21 cellular contexts compared by ENCODE assay signal in the genomic region with DNA sequence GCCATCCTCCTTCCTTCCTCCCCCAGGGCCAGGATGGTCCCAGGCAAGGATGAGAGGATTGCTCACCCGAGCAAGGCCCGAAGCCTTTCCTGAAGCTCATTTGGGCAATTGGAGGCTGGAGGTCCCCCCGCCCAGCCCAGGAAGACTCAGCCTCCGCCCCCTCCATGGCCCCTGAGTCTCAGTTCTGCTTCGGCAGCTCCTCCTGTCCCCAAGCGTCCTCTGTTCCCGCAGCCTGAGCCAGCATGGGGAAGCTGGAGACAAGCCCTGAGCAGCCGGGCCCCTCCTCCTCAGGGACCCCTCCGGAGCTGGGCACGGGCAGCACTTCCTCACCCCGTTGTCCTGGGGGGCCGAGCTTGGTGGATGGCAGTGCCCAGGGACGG. TPM values are rescaled to one million over a fixed set of nuclear protein-coding genes. Genes with fewer than 3 reads are reported as not detected.
DNase-seq lines count a peak whose midpoint lies in the region; ATAC-seq, FAIRE-seq and TF ChIP-seq lines count a peak whose summit lies in the region.
"Had no signal": no experiment of that assay in that cellular context is flagged by ENCODE, and none has a peak within 500 bp of the region (broad histone marks: within the 10 kb centered on the region; RNA-seq: fewer than 3 reads in every experiment).

No MANE protein-coding gene starts in this region.

- no peak overlapping the region for H4K8ac ChIP-seq in H1 (ENCODE audit: extremely low read depth, insufficient read depth, low read length)

- H3K4me2 ChIP-seq in H1 (ENCODE audit: insufficient read depth in 1 of 2, low read depth in 2 of 2, low read length in 2 of 2): no peak overlapping the region

- H2BK120ac ChIP-seq in H1 (replicated peaks; ENCODE audit: low read depth, low read length): no peak overlapping the region

- no peak for TF ChIP-seq RAD21 in H1 (IDR thresholded peaks at IDR 0.05 in 1 of 2, conservative IDR thresholded peaks at IDR 0.05 in 1 of 2; ENCODE audit: low read depth in 2 of 2, low read length in 2 of 2)

- peaks cover 66% of the 10 kb centered on the region for H3K27me3 Mint-ChIP-seq in CD4-positive, CD25-positive, alpha-beta regulatory T cell

- POLR2A ChIA-PET in GM10248 (lab: Yijun Ruan, JAX): interaction anchor here (1.1 to 1.9 kb wide), 3 partner anchors 28 to 32 kb away, joined by 3 to 8 read pairs (median 8); a partner anchor contains a TSS
- POLR2A ChIA-PET in H1 (lab: Charles Lee; ENCODE audit: partially characterized antibody): interaction anchor here (1.0 to 2.4 kb wide), 4 partner anchors 13 to 40 kb away, joined by 3 to 7 read pairs (median 5); a partner anchor contains a TSS

- H2BK15ac ChIP-seq in H1 (ENCODE audit: low read length): no peak overlapping the region; the same call in 1 of the 2 replicates

- no peak overlapping the region for H2BK20ac ChIP-seq in H1 (ENCODE audit: low read length)

- no peaks in the 10 kb centered on the region for H3K36me3 Mint-ChIP-seq in CD4-positive, CD25-positive, alpha-beta regulatory T cell
- H3K36me3 Mint-ChIP-seq: type B pancreatic cell had no signal

- TF ChIP-seq POLR2A in H1 (IDR thresholded peaks at IDR 0.05; ENCODE audit: control extremely low read depth in 1 of 2, low read depth in 2 of 2, low read length in 2 of 2) (no peak), gastrocnemius medialis (IDR thresholded peaks at IDR 0.05) (no peak)

- no peak overlapping the region for H2AFZ ChIP-seq in H1 (ENCODE audit: low read length)
- H2AFZ ChIP-seq: GM23248, parathyroid adenoma had no signal

- H3K4me3 Mint-ChIP-seq in CD4-positive, CD25-positive, alpha-beta regulatory T cell: peak overlapping the region in 1 of 4 donors; percentile 92
- H3K4me3 Mint-ChIP-seq: type B pancreatic cell had no signal

- H4K91ac ChIP-seq in H1 (replicated peaks; ENCODE audit: insufficient read length, low read length): no peak overlapping the region

- peak overlapping the region; percentile 75; the same call in 1 of the 2 replicates for H2BK12ac ChIP-seq in H1 (ENCODE audit: low read depth, low read length)

- no peak overlapping the region for H3K56ac ChIP-seq in H1 (replicated peaks; ENCODE audit: insufficient read length, low read depth, low read length)

- TF ChIP-seq CTCF in GM10248 (IDR thresholded peaks at IDR 0.05; ENCODE audit: control extremely low read depth, extremely low read depth, low read depth, missing control alignments) (no peak), H1 (IDR thresholded peaks at IDR 0.05; ENCODE audit: control extremely low read depth in 1 of 3, insufficient read depth in 1 of 3, low read depth in 1 of 3, low read length in 3 of 3) (no peak), gastrocnemius medialis (IDR thresholded peaks at IDR 0.05 in 4 of 5, conservative IDR thresholded peaks at IDR 0.05 in 1 of 5) (no peak)

- intact Hi-C loops in gastrocnemius medialis (cut with DNase I; ENCODE audit: low total_unique reads) (no loop called here), posterior vena cava (cut with DNase I) (no loop called here)

- peaks cover 5 to 40% (median 23%) of the 10 kb centered on the region in 4 donors for H3K4me1 Mint-ChIP-seq in CD4-positive, CD25-positive, alpha-beta regulatory T cell

- H4K20me1 ChIP-seq in H1 (replicated peaks in 1 of 2; ENCODE audit: control insufficient read depth in 1 of 2, insufficient read depth in 2 of 2, low read length in 2 of 2): peaks cover 0 to 2% of the 10 kb centered on the region in 2 experiments

- H3K27ac Mint-ChIP-seq in CD4-positive, CD25-positive, alpha-beta regulatory T cell: peak overlapping the region in 2 of 3 donors; percentile 85 to 87
- H3K27ac Mint-ChIP-seq: type B pancreatic cell had no signal

- H3K9ac ChIP-seq in H1 (replicated peaks in 1 of 4; ENCODE audit: extremely low read depth in 1 of 4, low read depth in 3 of 4, low read length in 3 of 4): no peak overlapping the region
- H3K9ac ChIP-seq: GM23248, parathyroid adenoma had no signal

- no peaks in the 10 kb centered on the region for H3K79me2 ChIP-seq in H1 (ENCODE audit: control insufficient read depth in 1 of 2, insufficient read depth in 2 of 2, low read length in 2 of 2)
- H3K79me2 ChIP-seq: parathyroid adenoma had no signal

- no peak for TF ChIP-seq EP300 in H1 (IDR thresholded peaks at IDR 0.05; ENCODE audit: borderline replicate concordance in 1 of 2, low read depth in 2 of 2, low read length in 2 of 2)

- no peak overlapping the region for H3K4me3 ChIP-seq in CD4-positive, CD25-positive, alpha-beta regulatory T cell (ENCODE audit: low read depth, low read length)
- H3K4me3 ChIP-seq in H1 (ENCODE audit: extremely low read depth in 1 of 4, insufficient read depth in 2 of 4, low read depth in 3 of 4, low read length in 4 of 4): no peak overlapping the region
- H3K4me3 ChIP-seq in gastrocnemius medialis: no peak overlapping the region
- H3K4me3 ChIP-seq: GM23248, K562, left lung had no signal

- H3K14ac ChIP-seq in H1 (ENCODE audit: insufficient read length): no peak overlapping the region

- no peaks in the 10 kb centered on the region for H3K36me3 ChIP-seq in CD4-positive, CD25-positive, alpha-beta regulatory T cell (ENCODE audit: control insufficient read depth, insufficient read depth, low read length)
- H3K36me3 ChIP-seq in H1 (ENCODE audit: control insufficient read depth in 2 of 4, insufficient read depth in 4 of 4, low read length in 3 of 4) (no peaks in the 10 kb centered on the region), gastrocnemius medialis (no peaks in the 10 kb centered on the region)
- H3K36me3 ChIP-seq: left lung had no signal

- H4K5ac ChIP-seq in H1 (ENCODE audit: insufficient read length, low read depth, low read length): no peak overlapping the region

- no peak for ATAC-seq in CD4-positive, CD25-positive, alpha-beta regulatory T cell (ENCODE audit: low read depth in 2 of 2)
- ATAC-seq in gastrocnemius medialis: no peak
- ATAC-seq in HG02588 (IDR thresholded peaks at IDR 0.05; ENCODE audit: unreplicated experiment): no peak
- ATAC-seq: foreskin keratinocyte, left lung had no signal

- H3K4me1 ChIP-seq in CD4-positive, CD25-positive, alpha-beta regulatory T cell (ENCODE audit: control insufficient read depth, insufficient read depth, low read length, poor library complexity, severe bottlenecking): peaks cover 44% of the 10 kb centered on the region
- H3K4me1 ChIP-seq in H1 (replicated peaks in 1 of 4; ENCODE audit: control insufficient read depth in 3 of 4, insufficient read depth in 4 of 4, low read length in 3 of 4) (peaks cover 2 to 33% (median 15%) of the 10 kb centered on the region in 4 experiments), gastrocnemius medialis (no peaks in the 10 kb centered on the region)
- H3K4me1 ChIP-seq: foreskin keratinocyte, left lung, parathyroid adenoma had no signal

- H3K27me3 ChIP-seq in CD4-positive, CD25-positive, alpha-beta regulatory T cell (ENCODE audit: control insufficient read depth, insufficient read depth, low read length): peaks cover 21% of the 10 kb centered on the region
- peaks cover 0 to 22% (median 10%) of the 10 kb centered on the region in 4 experiments; a peak in 6 of 7 replicates for H3K27me3 ChIP-seq in H1 (replicated peaks in 1 of 4; ENCODE audit: control insufficient read depth in 3 of 4, extremely low read depth in 1 of 4, insufficient read depth in 3 of 4, low read length in 3 of 4)
- H3K27me3 ChIP-seq in gastrocnemius medialis: peaks cover 77 to 98% (median 90%) of the 10 kb centered on the region in 3 donors

- H3K9me3 ChIP-seq in CD4-positive, CD25-positive, alpha-beta regulatory T cell (ENCODE audit: control insufficient read depth in 2 of 2, low read length in 2 of 2): no peaks in the 10 kb centered on the region
- H3K9me3 ChIP-seq in H1 (ENCODE audit: insufficient read depth in 2 of 2, low read depth in 1 of 2, low read length in 1 of 2): no peaks in the 10 kb centered on the region
- H3K9me3 ChIP-seq in gastrocnemius medialis: no peaks in the 10 kb centered on the region
- H3K9me3 ChIP-seq: left lung had no signal

- in situ Hi-C loops in gastrocnemius medialis (cut with MboI; ENCODE audit: low sequenced_read_pairs in 4 of 4): no loop called here

- 89% methylated on average over 5 of the region's 13 CpGs; no CpG with 5 or more reads in 1 of the 2 experiments for WGBS in H1 (ENCODE audit: extremely low coverage in 1 of 2, insufficient coverage in 1 of 2, insufficient read length in 1 of 2, insufficient replicate concordance in 2 of 2, low coverage in 1 of 2, low lambda C conversion rate in 2 of 2, missing lambda C conversion rate in 1 of 2), 2 experiments

- no peak overlapping the region for H3K18ac ChIP-seq in H1 (ENCODE audit: extremely low read depth, low read length)

- H3K27ac ChIP-seq in CD4-positive, CD25-positive, alpha-beta regulatory T cell (ENCODE audit: insufficient read depth, low read length, poor library complexity, severe bottlenecking): no peak overlapping the region
- no peak overlapping the region for H3K27ac ChIP-seq in H1 (ENCODE audit: low read depth, low read length)
- no peak overlapping the region for H3K27ac ChIP-seq in gastrocnemius medialis
- H3K27ac ChIP-seq: foreskin keratinocyte, GM23248, left lung, parathyroid adenoma had no signal

- DNase-seq in CD4-positive, CD25-positive, alpha-beta regulatory T cell: no peak
- DNase-seq in GM10248 (ENCODE audit: extremely low spot score) (peak; percentile 59), NOMO-1 treated with DMSO at 0.1 percent for 48 hours (lab: John Stamatoyannopoulos, UW; ENCODE audit: unreplicated experiment) (peak; percentile 51), H1 (ENCODE audit: low read depth in 1 of 2, low spot score in 2 of 2) (no peak), gastrocnemius medialis (no peak), posterior vena cava (ENCODE audit: low spot score) (no peak), AG08396 (ENCODE audit: low spot score) (no peak)
- DNase-seq: activated effector memory CD4-positive, alpha-beta T cell treated with Interleukin-2 at 50 U/mL for 16 hours; aorta; DMS79 treated with DMSO at 0.1 percent for 48 hours; foreskin keratinocyte; GM23248; left lung; NCI-H2227 treated with DMSO at 0.1 percent for 48 hours; NK-92 treated with Interleukin-12 subunit alpha and Interleukin-12 subunit beta, amount 100 ng/mL, for 24 hours had no signal

- no peak overlapping the region for H3K4ac ChIP-seq in H1 (replicated peaks; ENCODE audit: insufficient read length, low read depth, low read length)

- CTCF ChIA-PET in GM10248 (lab: Yijun Ruan, JAX) (interaction anchor here (1.1 to 4.4 kb wide), 9 partner anchors 8 to 245 kb away, joined by 3 to 18 read pairs (median 6); a partner anchor contains a TSS), H1 (lab: Charles Lee; ENCODE audit: partially characterized antibody) (interaction anchor here (0.6 to 2.2 kb wide), 8 partner anchors 13 to 245 kb away, joined by 3 to 10 read pairs (median 4); a partner anchor contains a TSS)

- peak overlapping the region; percentile 52; the same call in 1 of the 2 replicates for H2BK5ac ChIP-seq in H1 (ENCODE audit: low read depth, low read length)

- H3K79me1 ChIP-seq in H1 (ENCODE audit: low read depth, low read length): no peaks in the 10 kb centered on the region

- H3K23ac ChIP-seq in H1 (ENCODE audit: insufficient read length): no peak overlapping the region

- no peak overlapping the region for H2AK5ac ChIP-seq in H1 (ENCODE audit: low read depth, low read length)

- H3K9me3 Mint-ChIP-seq in CD4-positive, CD25-positive, alpha-beta regulatory T cell: no peaks in the 10 kb centered on the region
- H3K9me3 Mint-ChIP-seq: type B pancreatic cell had no signal

- no peaks in the 10 kb centered on the region for H3K23me2 ChIP-seq in H1 (ENCODE audit: low read depth, low read length)

- no peak for FAIRE-seq in H1 (lab: Jason Lieb, UNC)
- FAIRE-seq: colon had no signal

RNA-seq across cellular contexts. Expression of a gene that starts 26.0 kb away (rescaled TPM):
- total RNA-seq in CD4-positive, CD25-positive, alpha-beta regulatory T cell: 4.1 TPM
- under 1 TPM in 3 of 4 donors, not detected in 1; 0.06 to 0.34 (median 0.32) TPM for polyA plus RNA-seq in CD4-positive, CD25-positive, alpha-beta regulatory T cell
- total RNA-seq in H1 (2021; fragmentation: NEBNext Ultra II Directional; extraction: Animal tissue kit (Norgen Biotek cat#: 25700)): 31.1 and 35.2 TPM in 2 replicates
- polyA plus RNA-seq in H1 (2011; rRNA removed): 23.5 and 39.6 TPM in 2 replicates
- 26.0 TPM for polyA plus RNA-seq in H1 (2011; cell fraction: cytosol; rRNA removed)
- 178 TPM for polyA plus RNA-seq in H1 (2011; cell fraction: nucleus; rRNA removed)
- polyA plus RNA-seq in H1 (2012, experiment 1 of 2): 15.9 to 29.2 TPM (median 25.3 TPM) in 4 replicates
- 17.4 TPM for polyA plus RNA-seq in H1 (2012, experiment 2 of 2)
- 44.3 TPM for polyA plus RNA-seq in H1 (2013, experiment 1 of 2)
- polyA plus RNA-seq in H1 (2013, experiment 2 of 2): 44.7 TPM
- 6.0 and 6.5 TPM in 2 replicates for polyA minus RNA-seq in H1 (2011; rRNA and poly(A)+ RNA removed)
- polyA minus RNA-seq in H1 (2011; cell fraction: cytosol; rRNA and poly(A)+ RNA removed): 10.4 TPM
- 14.7 TPM for polyA minus RNA-seq in H1 (2011; cell fraction: nucleus; rRNA and poly(A)+ RNA removed)
- total RNA-seq in gastrocnemius medialis: 1 to 10 TPM in 3 of 4 donors, under 1 TPM in 1; 0.55 to 2.4 (median 1.2) TPM
- total RNA-seq in posterior vena cava: 10 to 100 TPM in 1 of 2 donors, 1 to 10 TPM in 1; 9.9 to 16.3 TPM

RNA-seq across cellular contexts. Expression of a gene that starts 28.2 kb away (rescaled TPM):
- not detected for total RNA-seq in CD4-positive, CD25-positive, alpha-beta regulatory T cell
- polyA plus RNA-seq in CD4-positive, CD25-positive, alpha-beta regulatory T cell: not detected
- total RNA-seq in H1 (2021; fragmentation: NEBNext Ultra II Directional; extraction: Animal tissue kit (Norgen Biotek cat#: 25700)): 0.38 and 0.47 TPM in 2 replicates
- polyA plus RNA-seq in H1 (2011; rRNA removed): 0.36 TPM in 1 of 2 replicates, not detected in the other
- 0.14 TPM for polyA plus RNA-seq in H1 (2011; cell fraction: cytosol; rRNA removed)
- 0.13 TPM for polyA plus RNA-seq in H1 (2011; cell fraction: nucleus; rRNA removed)
- not detected in 4 replicates for polyA plus RNA-seq in H1 (2012, experiment 1 of 2)
- polyA plus RNA-seq in H1 (2012, experiment 2 of 2): not detected
- polyA plus RNA-seq in H1 (2013, experiment 1 of 2): 0.04 TPM
- 0.09 TPM for polyA plus RNA-seq in H1 (2013, experiment 2 of 2)
- polyA minus RNA-seq in H1 (2011; rRNA and poly(A)+ RNA removed): not detected in 2 replicates
- polyA minus RNA-seq in H1 (2011; cell fraction: cytosol; rRNA and poly(A)+ RNA removed): 1.0 TPM
- polyA minus RNA-seq in H1 (2011; cell fraction: nucleus; rRNA and poly(A)+ RNA removed): 0.80 TPM
- total RNA-seq in gastrocnemius medialis (not detected), posterior vena cava (not detected)
- total RNA-seq: aorta, foreskin keratinocyte, GM23248, K562, left lung had no signal
- polyA plus RNA-seq: aorta, BJ, foreskin keratinocyte, GM23248, K562 had no signal

RNA-seq across cellular contexts. Expression of a gene that starts 40.6 kb away (rescaled TPM):
- total RNA-seq in CD4-positive, CD25-positive, alpha-beta regulatory T cell: 31.9 TPM
- polyA plus RNA-seq in CD4-positive, CD25-positive, alpha-beta regulatory T cell: 10 to 100 TPM; 15.5 to 19.9 (median 17.0) TPM
- 72.9 and 73.1 TPM in 2 replicates for total RNA-seq in H1 (2021; fragmentation: NEBNext Ultra II Directional; extraction: Animal tissue kit (Norgen Biotek cat#: 25700))
- 39.7 and 40.7 TPM in 2 replicates for polyA plus RNA-seq in H1 (2011; rRNA removed)
- polyA plus RNA-seq in H1 (2011; cell fraction: cytosol; rRNA removed): 44.1 TPM
- polyA plus RNA-seq in H1 (2011; cell fraction: nucleus; rRNA removed): 33.3 TPM
- polyA plus RNA-seq in H1 (2012, experiment 1 of 2): 43.9 to 48.5 TPM (median 46.8 TPM) in 4 replicates
- polyA plus RNA-seq in H1 (2012, experiment 2 of 2): 28.5 TPM
- polyA plus RNA-seq in H1 (2013, experiment 1 of 2): 46.0 TPM
- polyA plus RNA-seq in H1 (2013, experiment 2 of 2): 45.2 TPM
- 51.3 and 52.9 TPM in 2 replicates for polyA minus RNA-seq in H1 (2011; rRNA and poly(A)+ RNA removed)
- polyA minus RNA-seq in H1 (2011; cell fraction: cytosol; rRNA and poly(A)+ RNA removed): 29.9 TPM
- 23.9 TPM for polyA minus RNA-seq in H1 (2011; cell fraction: nucleus; rRNA and poly(A)+ RNA removed)
- 10 to 100 TPM; 12.8 to 16.2 (median 13.5) TPM for total RNA-seq in gastrocnemius medialis
- total RNA-seq in posterior vena cava: 10 to 100 TPM; 14.9 to 20.0 TPM

RNA-seq across cellular contexts. Expression of a gene that starts 52.2 kb away (rescaled TPM):
- total RNA-seq in CD4-positive, CD25-positive, alpha-beta regulatory T cell: 80.8 TPM
- polyA plus RNA-seq in CD4-positive, CD25-positive, alpha-beta regulatory T cell: 10 to 100 TPM; 30.9 to 47.8 (median 38.2) TPM
- 82.8 and 83.2 TPM in 2 replicates for total RNA-seq in H1 (2021; fragmentation: NEBNext Ultra II Directional; extraction: Animal tissue kit (Norgen Biotek cat#: 25700))
- polyA plus RNA-seq in H1 (2011; rRNA removed): 53.6 and 58.8 TPM in 2 replicates
- polyA plus RNA-seq in H1 (2011; cell fraction: cytosol; rRNA removed): 66.3 TPM
- 116 TPM for polyA plus RNA-seq in H1 (2011; cell fraction: nucleus; rRNA removed)
- polyA plus RNA-seq in H1 (2012, experiment 1 of 2): 47.3 to 53.1 TPM (median 49.3 TPM) in 4 replicates
- polyA plus RNA-seq in H1 (2012, experiment 2 of 2): 13.9 TPM
- 63.3 TPM for polyA plus RNA-seq in H1 (2013, experiment 1 of 2)
- 61.2 TPM for polyA plus RNA-seq in H1 (2013, experiment 2 of 2)
- polyA minus RNA-seq in H1 (2011; rRNA and poly(A)+ RNA removed): 46.3 and 51.4 TPM in 2 replicates
- polyA minus RNA-seq in H1 (2011; cell fraction: cytosol; rRNA and poly(A)+ RNA removed): 31.8 TPM
- polyA minus RNA-seq in H1 (2011; cell fraction: nucleus; rRNA and poly(A)+ RNA removed): 65.1 TPM
- total RNA-seq in gastrocnemius medialis (10 to 100 TPM; 24.2 to 39.3 (median 28.7) TPM), posterior vena cava (10 to 100 TPM; 38.5 to 44.1 TPM)

Comparison
In these comparisons a context has a peak if more than half of its experiments do, and no peak if none do; other contexts are left out.
1. DNase-seq: peak in GM10248 (single experiment) and NOMO-1 treated with DMSO at 0.1 percent for 48 hours (single experiment); none in CD4-positive, CD25-positive, alpha-beta regulatory T cell (0 of 3), H1 (0 of 2), gastrocnemius medialis (0 of 2), posterior vena cava (single experiment) and AG08396 (single experiment).